16 cellular contexts compared by ENCODE assay signal in the genomic region with DNA sequence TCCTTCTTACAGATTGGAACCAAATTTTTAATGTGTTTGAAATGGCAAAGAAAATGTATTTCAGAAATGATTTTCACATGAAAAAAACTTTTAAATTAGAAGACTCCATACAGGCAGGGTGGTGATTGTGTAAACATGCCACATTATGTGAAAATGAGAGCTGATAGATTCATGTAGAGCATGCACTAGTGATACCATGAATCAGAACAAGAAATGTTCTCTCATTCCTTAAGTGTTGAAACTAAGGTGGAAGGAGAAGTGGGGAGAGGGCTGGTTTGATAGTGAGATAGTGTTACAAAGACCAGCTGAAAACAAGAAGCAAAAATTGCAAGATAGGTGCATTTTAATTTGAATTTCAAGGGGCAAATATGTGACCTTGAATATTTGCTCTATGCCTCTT.
A peak's percentile ranks its signal among the peaks of the same experiment; 100 is the strongest.
DNase-seq lines count a peak whose midpoint lies in the region; ATAC-seq, FAIRE-seq and TF ChIP-seq lines count a peak whose summit lies in the region.
"Had no signal": no experiment of that assay in that cellular context is flagged by ENCODE, and none has a peak within 500 bp of the region (broad histone marks: within the 10 kb centered on the region; RNA-seq: fewer than 3 reads in every experiment).

No MANE protein-coding gene starts in this region.

- DNase-seq in GM12891 (ENCODE audit: insufficient read length, low spot score) (no peak), GM19239 (ENCODE audit: insufficient read length, low spot score) (no peak), kidney glomerular epithelial cell (lab: John Stamatoyannopoulos, UW) (no peak), amygdala (lab: John Stamatoyannopoulos, UW) (no peak), NCI-H345 treated with DMSO at 0.1 percent for 48 hours (lab: John Stamatoyannopoulos, UW; ENCODE audit: unreplicated experiment) (no peak)
- no peak for DNase-seq in effector memory CD8-positive, alpha-beta T cell
- DNase-seq: foreskin fibroblast, kidney, MG63, NCI-H2227 treated with DMSO at 0.1 percent for 48 hours, right lobe of liver, RPMI8226, T-helper 9 cell had no signal

- H3K27me3 Mint-ChIP-seq in effector memory CD8-positive, alpha-beta T cell = peaks cover 0 to 11% of the 10 kb centered on the region in 2 donors
- H3K27me3 Mint-ChIP-seq: type B pancreatic cell had no signal

- peak; percentile 64 for FAIRE-seq in GM12891 (lab: Jason Lieb, UNC)
- FAIRE-seq in GM19239 (lab: Jason Lieb, UNC) = peak; percentile 84
- FAIRE-seq: kidney had no signal

- H3K9me3 Mint-ChIP-seq in effector memory CD8-positive, alpha-beta T cell = no peaks in the 10 kb centered on the region
- H3K9me3 Mint-ChIP-seq: type B pancreatic cell had no signal

- H3K27ac Mint-ChIP-seq in effector memory CD8-positive, alpha-beta T cell = no peak overlapping the region
- H3K27ac Mint-ChIP-seq: type B pancreatic cell had no signal

- H3K4me3 Mint-ChIP-seq in effector memory CD8-positive, alpha-beta T cell = no peak overlapping the region
- H3K4me3 Mint-ChIP-seq: type B pancreatic cell had no signal

- TF ChIP-seq POLR2A in GM12891 (IDR thresholded peaks at IDR 0.05; ENCODE audit: low read depth, low read length) = no peak

- H3K36me3 Mint-ChIP-seq in effector memory CD8-positive, alpha-beta T cell (ENCODE audit: insufficient read depth) = no peaks in the 10 kb centered on the region
- H3K36me3 Mint-ChIP-seq: type B pancreatic cell had no signal

- peaks cover 0 to 3% of the 10 kb centered on the region in 2 donors for H3K4me1 Mint-ChIP-seq in effector memory CD8-positive, alpha-beta T cell (ENCODE audit: low read depth in 2 of 2)

- ATAC-seq in HG02610 (IDR thresholded peaks at IDR 0.05; ENCODE audit: unreplicated experiment) = peak; percentile 81
- ATAC-seq in HG03354 (IDR thresholded peaks at IDR 0.05; ENCODE audit: poor library complexity, severe bottlenecking, unreplicated experiment) = peak; percentile 60
- ATAC-seq in effector memory CD8-positive, alpha-beta T cell (replicated peaks) = no peak
- ATAC-seq: right lobe of liver had no signal

TF ChIP-seq in GM12891, 5 proteins besides CTCF, POLR2A, EP300 and RAD21:
- no peak for TF ChIP-seq POLR2AphosphoS5 (IDR thresholded peaks at IDR 0.05; ENCODE audit: low read depth, low read length)
- peak; percentile 93 for TF ChIP-seq SPI1 (IDR thresholded peaks at IDR 0.05; ENCODE audit: low read depth, low read length)
